Comparison of ENCODE assay signal across 1 cellular context in the genomic region with DNA sequence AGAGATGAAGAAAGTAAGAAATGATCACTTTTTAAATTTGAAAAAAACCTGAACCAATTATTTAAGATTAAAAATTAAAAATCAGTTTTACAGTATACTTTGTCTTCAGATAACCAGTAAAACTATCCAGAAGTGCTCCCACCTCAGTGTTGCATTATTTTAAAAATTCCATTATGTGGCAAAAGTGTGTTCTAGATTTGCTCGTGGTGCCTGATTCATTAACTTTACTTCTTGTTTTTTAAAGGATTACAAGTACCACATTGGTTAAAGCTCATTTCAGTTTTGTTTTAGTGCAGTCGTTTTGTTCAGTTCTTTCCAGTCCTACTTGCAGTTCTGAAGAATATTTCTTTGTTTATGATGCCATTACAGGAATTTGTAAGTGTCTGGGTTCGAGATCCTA.
TF ChIP-seq lines count a peak whose summit lies in the region.

No MANE protein-coding gene starts in this region.

TF ChIP-seq in GM12878, 131 proteins besides CTCF, POLR2A, EP300 and RAD21 (continued from another document):
- TF ChIP-seq SRF (IDR thresholded peaks at IDR 0.05; ENCODE audit: low read depth in 2 of 2, low read length in 2 of 2): no peak
- TF ChIP-seq ZNF274 (IDR thresholded peaks at IDR 0.05; ENCODE audit: insufficient read depth, insufficient read length): no peak
- TF ChIP-seq ZBED1 (IDR thresholded peaks at IDR 0.05; ENCODE audit: borderline replicate concordance): no peak
- no peak for TF ChIP-seq LARP7 (IDR thresholded peaks at IDR 0.05)
- TF ChIP-seq BMI1 (IDR thresholded peaks at IDR 0.05; ENCODE audit: borderline replicate concordance): no peak
